In the genomic region with DNA sequence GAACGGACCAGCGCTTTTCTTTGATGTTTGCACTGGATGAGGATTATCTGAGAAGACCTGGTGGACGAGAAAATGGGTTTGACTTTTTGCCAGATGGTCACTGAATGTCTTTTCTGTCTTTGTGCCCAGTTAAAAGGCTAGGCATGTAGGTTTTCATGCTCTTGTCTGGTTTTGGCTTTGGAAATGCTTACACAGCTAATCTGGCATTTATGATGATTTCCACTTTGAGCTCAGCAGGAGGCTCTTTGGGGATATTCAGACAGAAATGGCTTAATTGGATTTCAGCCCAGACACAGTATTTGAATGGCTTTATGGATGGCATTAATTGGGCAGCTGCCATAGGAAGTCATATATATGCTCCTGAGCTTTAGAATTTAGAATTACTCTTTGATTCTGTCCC, we compare ENCODE assay signal across 12 cellular contexts. TPM values are rescaled to one million over a fixed set of nuclear protein-coding genes. Genes with fewer than 3 reads are reported as not detected.
DNase-seq lines count a peak whose midpoint lies in the region; ATAC-seq and TF ChIP-seq lines count a peak whose summit lies in the region.
"Had no signal": no experiment of that assay in that cellular context is flagged by ENCODE, and none has a peak within 500 bp of the region (broad histone marks: within the 10 kb centered on the region; RNA-seq: fewer than 3 reads in every experiment).

No MANE protein-coding gene starts in this region.

- peaks cover 98% of the 10 kb centered on the region for H3K4me1 Mint-ChIP-seq in stimulated activated naive CD8-positive, alpha-beta T cell treated with anti-CD3 and anti-CD28 coated beads, Interleukin-15, Interleukin-2, amounts not matched to agents 100 ng/mL and 50 ng/mL, for 24 hours (ENCODE audit: low read depth)

- intact Hi-C loops in vagina (cut with DNase I), result no loop called here

- H3K27ac Mint-ChIP-seq in stimulated activated naive CD8-positive, alpha-beta T cell treated with anti-CD3 and anti-CD28 coated beads, Interleukin-15, Interleukin-2, amounts not matched to agents 100 ng/mL and 50 ng/mL, for 24 hours, result peak overlapping the region; percentile 93

- H3K27me3 Mint-ChIP-seq in stimulated activated naive CD8-positive, alpha-beta T cell treated with anti-CD3 and anti-CD28 coated beads, Interleukin-15, Interleukin-2, amounts not matched to agents 100 ng/mL and 50 ng/mL, for 24 hours, result no peaks in the 10 kb centered on the region

- no peaks in the 10 kb centered on the region for H3K36me3 ChIP-seq in vagina
- H3K36me3 ChIP-seq: ascending aorta, right atrium auricular region, SJCRH30 had no signal

- H3K27me3 ChIP-seq in vagina, result no peaks in the 10 kb centered on the region
- H3K27me3 ChIP-seq: ascending aorta, right atrium auricular region, SJCRH30 had no signal

- DNase-seq in stimulated activated naive CD8-positive, alpha-beta T cell treated with anti-CD3 and anti-CD28 coated beads, Interleukin-15, Interleukin-2, amounts not matched to agents 100 U/mL and 50 U/mL, for 24 hours, result no peak
- DNase-seq in NCI-H524 (lab: John Stamatoyannopoulos, UW) (peak; percentile 89 to 93), cardiac fibroblast (ENCODE audit: low read depth in 2 of 2) (peak; percentile 14 to 67), vagina (ENCODE audit: extremely low spot score in 2 of 2) (no peak), inferior parietal cortex (ENCODE audit: extremely low spot score) (no peak), AML-193 (lab: John Stamatoyannopoulos, UW) (no peak), germinal center (ENCODE audit: low spot score) (no peak)
- DNase-seq: hypothalamus had no signal

- no peaks in the 10 kb centered on the region for H3K9me3 Mint-ChIP-seq in stimulated activated naive CD8-positive, alpha-beta T cell treated with anti-CD3 and anti-CD28 coated beads, Interleukin-15, Interleukin-2, amounts not matched to agents 100 ng/mL and 50 ng/mL, for 24 hours

- H3K4me1 ChIP-seq in vagina, result peaks cover 61% of the 10 kb centered on the region

- peaks cover 66% of the 10 kb centered on the region for H3K36me3 Mint-ChIP-seq in stimulated activated naive CD8-positive, alpha-beta T cell treated with anti-CD3 and anti-CD28 coated beads, Interleukin-15, Interleukin-2, amounts not matched to agents 100 ng/mL and 50 ng/mL, for 24 hours (ENCODE audit: low read depth)

- no peak overlapping the region for H3K4me3 ChIP-seq in cardiac fibroblast (replicated peaks in 1 of 2; ENCODE audit: low read depth in 2 of 2, low read length in 2 of 2)
- H3K4me3 ChIP-seq in vagina, result no peak overlapping the region
- H3K4me3 ChIP-seq: ascending aorta, right atrium auricular region, SJCRH30 had no signal

- TF ChIP-seq CTCF in cardiac fibroblast (IDR thresholded peaks at IDR 0.05; ENCODE audit: low read depth, low read length) (no peak), vagina (IDR thresholded peaks at IDR 0.05) (no peak)

- H3K27ac ChIP-seq in vagina, result peak overlapping the region; percentile 29
- H3K27ac ChIP-seq: ascending aorta, right atrium auricular region, SJCRH30 had no signal

- TF ChIP-seq POLR2A in vagina (IDR thresholded peaks at IDR 0.05), result no peak

- no peaks in the 10 kb centered on the region for H3K9me3 ChIP-seq in vagina
- H3K9me3 ChIP-seq: ascending aorta, right atrium auricular region, SJCRH30 had no signal

- no peak for ATAC-seq in stimulated activated naive CD8-positive, alpha-beta T cell treated with anti-CD3 and anti-CD28 coated beads, Interleukin-15, Interleukin-2, amounts not matched to agents 100 U/mL and 50 U/mL, for 24 hours

- H3K4me3 Mint-ChIP-seq in stimulated activated naive CD8-positive, alpha-beta T cell treated with anti-CD3 and anti-CD28 coated beads, Interleukin-15, Interleukin-2, amounts not matched to agents 100 ng/mL and 50 ng/mL, for 24 hours, result no peak overlapping the region

RNA-seq across cellular contexts. Expression of a gene that starts 59.6 kb away (rescaled TPM):
- 45.9 TPM for total RNA-seq in vagina

Comparison
In these comparisons a context has a peak if more than half of its experiments do, and no peak if none do; other contexts are left out.
1. DNase-seq: peak in NCI-H524 (2 of 2) and cardiac fibroblast (2 of 2); none in stimulated activated naive CD8-positive, alpha-beta T cell treated with anti-CD3 and anti-CD28 coated beads, Interleukin-15, Interleukin-2, amounts not matched to agents 100 U/mL and 50 U/mL, for 24 hours (single experiment), vagina (0 of 2), inferior parietal cortex (single experiment), AML-193 (0 of 2) and germinal center (single experiment).